In the genomic region with DNA sequence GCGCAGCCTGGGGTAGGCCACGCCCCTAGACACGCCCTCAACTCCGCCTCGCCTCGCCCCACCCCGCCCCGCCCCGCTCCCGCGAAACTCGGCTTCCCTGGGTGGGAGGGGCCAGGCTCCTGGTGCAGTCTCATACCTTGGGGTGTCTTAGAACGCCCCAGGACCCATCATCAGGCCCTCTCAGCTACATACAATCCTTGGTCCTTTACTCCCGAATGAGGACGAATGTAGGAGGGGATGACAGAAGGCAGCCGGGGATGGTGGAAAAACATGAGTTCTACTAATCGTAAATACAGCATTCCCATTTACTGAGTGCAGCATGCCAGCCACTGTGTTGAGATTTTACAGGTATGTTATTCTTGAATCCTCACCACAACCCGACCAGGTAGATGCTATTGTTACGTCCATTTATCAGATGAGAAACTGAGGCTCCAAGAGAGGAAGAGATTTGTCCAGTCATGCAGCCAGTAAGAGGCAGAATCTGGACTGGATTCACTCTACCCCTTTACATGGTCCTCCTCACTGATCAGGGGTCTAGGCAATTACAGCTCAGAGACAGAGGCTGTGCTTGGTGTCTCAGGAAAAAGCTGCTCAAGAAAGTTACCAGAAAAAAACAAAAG, we compare ENCODE assay signal across 9 cellular contexts. TPM values are rescaled to one million over a fixed set of nuclear protein-coding genes. Genes with fewer than 3 reads are reported as not detected.
DNase-seq lines count a peak whose midpoint lies in the region; ATAC-seq, FAIRE-seq and TF ChIP-seq lines count a peak whose summit lies in the region.
"Had no signal": no experiment of that assay in that cellular context is flagged by ENCODE, and none has a peak within 500 bp of the region (broad histone marks: within the 10 kb centered on the region; RNA-seq: fewer than 3 reads in every experiment).

No MANE protein-coding gene starts in this region.

- peaks cover 7% of the 10 kb centered on the region for H3K27me3 Mint-ChIP-seq in WTC11 (ENCODE audit: low read depth)
- peaks cover 5% of the 10 kb centered on the region for H3K27me3 Mint-ChIP-seq in glutamatergic neuron (ENCODE audit: unreplicated experiment)

- POLR2A ChIA-PET in HEK293 (lab: Yijun Ruan, JAX), result interaction anchor here (0.5 to 1.9 kb wide), 15 partner anchors 8 to 1260 kb away, joined by 3 to 10 read pairs (median 5); a partner anchor contains a TSS
- POLR2A ChIA-PET in WTC11 (lab: Charles Lee), result interaction anchor here (0.6 to 2.1 kb wide), 10 partner anchors 11 to 145 kb away, joined by 3 to 12 read pairs (median 4); a partner anchor contains a TSS

- WGBS in spleen, 5 donors, result 10 to 27% (median 14%) methylated on average over 6 to 19 of the region's 19 CpGs

- TF ChIP-seq CTCF in HEK293 (tag by site-specific recombination; IDR thresholded peaks at IDR 0.05) (no peak), WTC11 (IDR thresholded peaks at IDR 0.05) (no peak), glutamatergic neuron (IDR thresholded peaks at IDR 0.05; ENCODE audit: partially characterized antibody, unreplicated experiment) (no peak), spleen (IDR thresholded peaks at IDR 0.05 in 8 of 11, conservative IDR thresholded peaks at IDR 0.05 in 3 of 11) (peak in 3 of 11 experiments; percentile 0 to 22 (median 3)), D721Med (IDR thresholded peaks at IDR 0.05; ENCODE audit: insufficient read depth, missing control alignments) (no peak)

- H3K27ac Mint-ChIP-seq in WTC11 (peak overlapping the region; percentile 28; the same call in 1 of the 2 replicates), glutamatergic neuron (ENCODE audit: unreplicated experiment) (no peak overlapping the region)

- H3K4me3 ChIP-seq in HEK293 (ENCODE audit: low read depth, low read length) (peak overlapping the region; percentile 25), spleen (peak overlapping the region in 7 of 8 donors; percentile 61 to 85 (median 78))

- CTCF ChIA-PET in HEK293 (lab: Yijun Ruan, JAX), result interaction anchor here (0.6 to 1.6 kb wide), 7 partner anchors 11 to 253 kb away, joined by 3 to 12 read pairs (median 4); a partner anchor contains a TSS
- CTCF ChIA-PET in WTC11 (lab: Charles Lee), result interaction anchor here (0.5 to 3.3 kb wide), 35 partner anchors 8 to 403 kb away, joined by 3 to 54 read pairs (median 4); a partner anchor contains a TSS

- peak overlapping the region; percentile 84 for H3K4me3 Mint-ChIP-seq in WTC11
- peak overlapping the region; percentile 76 for H3K4me3 Mint-ChIP-seq in glutamatergic neuron (ENCODE audit: unreplicated experiment)

- no peak for TF ChIP-seq POLR2A in spleen (IDR thresholded peaks at IDR 0.05)

- H3K4me1 Mint-ChIP-seq in WTC11, result peaks cover 39% of the 10 kb centered on the region
- H3K4me1 Mint-ChIP-seq in glutamatergic neuron (ENCODE audit: low read depth, unreplicated experiment), result peaks cover 18% of the 10 kb centered on the region

- ATAC-seq in WTC11, result no peak
- no peak for ATAC-seq in HG02610 (IDR thresholded peaks at IDR 0.05; ENCODE audit: unreplicated experiment)

- intact Hi-C loops in spleen (cut with DNase I; ENCODE audit: low total_unique reads), result no loop called here

- no peaks in the 10 kb centered on the region for H3K27me3 ChIP-seq in spleen (replicated peaks in 1 of 7)

- H3K9me3 Mint-ChIP-seq in WTC11, result no peaks in the 10 kb centered on the region
- H3K9me3 Mint-ChIP-seq in glutamatergic neuron (ENCODE audit: unreplicated experiment), result peaks cover 5% of the 10 kb centered on the region

- H3K9me3 ChIP-seq in HEK293 (ENCODE audit: control insufficient read depth, insufficient read depth, low read depth, low read length), result no peaks in the 10 kb centered on the region
- H3K9me3 ChIP-seq in spleen, result no peaks in the 10 kb centered on the region

- no peak for FAIRE-seq in D721Med (lab: Jason Lieb, UNC)

- no peak overlapping the region for H3K27ac ChIP-seq in HEK293 (ENCODE audit: extremely low read depth, low read depth, low read length)
- H3K27ac ChIP-seq in spleen, result peak overlapping the region in 7 of 8 donors; percentile 51 to 92 (median 89)

- H3K4me1 ChIP-seq in HEK293 (ENCODE audit: control insufficient read depth, insufficient read depth, low read length) (no peaks in the 10 kb centered on the region), spleen (peaks cover 37 to 100% (median 87%) of the 10 kb centered on the region in 6 donors)

- DNase-seq in WTC11 (ENCODE audit: low spot score), result no peak
- DNase-seq in glutamatergic neuron, result no peak
- DNase-seq in spleen, result no peak
- DNase-seq in NCI-H1105 (lab: John Stamatoyannopoulos, UW), result no peak
- DNase-seq in D721Med (ENCODE audit: insufficient read length, low spot score), result no peak
- DNase-seq in stimulated activated CD4-positive, alpha-beta T cell treated with anti-CD3 and anti-CD28 coated beads, Interleukin-2, amount 100 ng/mL, for 48 hours, result no peak

- H3K36me3 ChIP-seq in HEK293 (ENCODE audit: control insufficient read depth in 2 of 2, insufficient read depth in 1 of 2, low read length in 2 of 2) (no peaks in the 10 kb centered on the region), spleen (peaks cover 0 to 64% (median 27%) of the 10 kb centered on the region in 6 donors)

- H3K36me3 Mint-ChIP-seq in WTC11 (no peaks in the 10 kb centered on the region), glutamatergic neuron (ENCODE audit: unreplicated experiment) (no peaks in the 10 kb centered on the region)

TF ChIP-seq in HEK293, 187 proteins besides CTCF, POLR2A, EP300 and RAD21:
- TF ChIP-seq KLF8 (tag by site-specific recombination; IDR thresholded peaks at IDR 0.05) (peak; percentile 6; the same call in 1 of the 2 replicates), SP7 (tag by site-specific recombination; IDR thresholded peaks at IDR 0.05) (0 out of 2 replicates have a peak, but pooled peaks have one; percentile 1), SP3 (tag by site-specific recombination; IDR thresholded peaks at IDR 0.05) (peak; percentile 64; the same call in 1 of the 2 replicates), ZNF664 (tag by site-specific recombination; IDR thresholded peaks at IDR 0.05) (0 out of 2 replicates have a peak, but pooled peaks have one; percentile 33), ZNF157 (tag by site-specific recombination; IDR thresholded peaks at IDR 0.05) (no peak)

TF ChIP-seq in WTC11, 78 proteins besides CTCF, POLR2A, EP300 and RAD21:
- TF ChIP-seq SMAD4 (CRISPR knock-in tag; IDR thresholded peaks at IDR 0.05), result no peak
- TF ChIP-seq, protein P1, sequence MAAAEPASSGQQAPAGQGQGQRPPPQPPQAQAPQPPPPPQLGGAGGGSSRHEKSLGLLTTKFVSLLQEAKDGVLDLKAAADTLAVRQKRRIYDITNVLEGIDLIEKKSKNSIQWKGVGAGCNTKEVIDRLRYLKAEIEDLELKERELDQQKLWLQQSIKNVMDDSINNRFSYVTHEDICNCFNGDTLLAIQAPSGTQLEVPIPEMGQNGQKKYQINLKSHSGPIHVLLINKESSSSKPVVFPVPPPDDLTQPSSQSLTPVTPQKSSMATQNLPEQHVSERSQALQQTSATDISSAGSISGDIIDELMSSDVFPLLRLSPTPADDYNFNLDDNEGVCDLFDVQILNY (CRISPR knock-in tag; IDR thresholded peaks at IDR 0.05), result peak; percentile 31; the same call in 1 of the 2 replicates

RNA-seq across cellular contexts. Expression of a gene that starts 6.8 kb away (rescaled TPM):
- total RNA-seq in WTC11 (2021) (3.3 to 5.4 TPM (median 3.4 TPM) in 3 replicates), glutamatergic neuron (ENCODE audit: unreplicated experiment) (71.7 TPM), spleen (10 to 100 TPM; 44.7 to 85.4 (median 61.2) TPM)
- polyA plus RNA-seq in spleen, result 10 to 100 TPM; 27.0 to 51.1 (median 34.3) TPM

RNA-seq across cellular contexts. Expression of a gene that starts 14.2 kb away (rescaled TPM):
- total RNA-seq in WTC11 (2021), result 106 to 111 TPM (median 107 TPM) in 3 replicates
- 83.9 TPM for total RNA-seq in glutamatergic neuron (ENCODE audit: unreplicated experiment)
- total RNA-seq in spleen, result 100 to 1,000 TPM in 4 of 7 donors, 10 to 100 TPM in 3; 68.3 to 149 (median 103) TPM
- polyA plus RNA-seq in spleen, result 10 to 100 TPM; 49.2 to 87.6 (median 87.1) TPM

RNA-seq across cellular contexts. Expression of a gene that starts 31.0 kb away (rescaled TPM):
- total RNA-seq in WTC11 (2021) (67.7 to 81.7 TPM (median 69.3 TPM) in 3 replicates), glutamatergic neuron (ENCODE audit: unreplicated experiment) (44.2 TPM), spleen (10 to 100 TPM; 33.3 to 94.6 (median 72.3) TPM)
- 10 to 100 TPM; 39.5 to 73.7 (median 60.5) TPM for polyA plus RNA-seq in spleen

RNA-seq across cellular contexts. Expression of a gene that starts 36.6 kb away (rescaled TPM):
- 14.4 to 19.4 TPM (median 16.6 TPM) in 3 replicates for total RNA-seq in WTC11 (2021)
- 27.5 TPM for total RNA-seq in glutamatergic neuron (ENCODE audit: unreplicated experiment)
- 10 to 100 TPM; 16.8 to 36.5 (median 24.5) TPM for total RNA-seq in spleen
- 10 to 100 TPM; 17.9 to 29.1 (median 18.4) TPM for polyA plus RNA-seq in spleen

RNA-seq across cellular contexts. Expression of a gene that starts 55.8 kb away (rescaled TPM):
- not detected in 3 replicates for total RNA-seq in WTC11 (2021)
- total RNA-seq in glutamatergic neuron (ENCODE audit: unreplicated experiment), result not detected
- 1 to 10 TPM in 6 of 7 donors, under 1 TPM in 1; 0.60 to 3.1 (median 2.0) TPM for total RNA-seq in spleen
- under 1 TPM; 0.12 to 0.98 (median 0.61) TPM for polyA plus RNA-seq in spleen
- total RNA-seq: pulmonary artery endothelial cell had no signal
